21 cellular contexts compared by ENCODE assay signal in genomic region chr18:6221602-6222014, GRCh38.
DNase-seq lines count a peak whose midpoint lies in the region; ATAC-seq lines count a peak whose summit lies in the region.
"Had no signal": no experiment of that assay in that cellular context is flagged by ENCODE, and none has a peak within 500 bp of the region (broad histone marks: within the 10 kb centered on the region; RNA-seq: fewer than 3 reads in every experiment).

No MANE protein-coding gene starts in this region.

- peak; percentile 7 for DNase-seq in Daoy (ENCODE audit: low read depth)
- DNase-seq in astrocyte of the hippocampus (ENCODE audit: low read depth, low spot score) = peak; percentile 24
- DNase-seq in effector CD4-positive, alpha-beta T cell = no peak
- DNase-seq in stimulated activated CD4-positive, alpha-beta T cell treated with anti-CD3 and anti-CD28 coated beads, Interleukin-12 subunit alpha, Interleukin-12 subunit beta, amount 100 ng/mL, for 4 hours = no peak
- no peak for DNase-seq in T-cell
- DNase-seq in NK-92 (lab: John Stamatoyannopoulos, UW; ENCODE audit: unreplicated experiment) = no peak
- DNase-seq: activated CD4-positive, alpha-beta T cell treated with anti-CD3 and anti-CD28 coated beads for 4 hours; activated naive CD8-positive, alpha-beta T cell treated with anti-CD3 and anti-CD28 coated beads for 36 hours; Calu3; endodermal cell; NCI-H1417 treated with DMSO at 0.1 percent for 48 hours; NCI-H524 treated with DMSO at 0.1 percent for 48 hours; right lobe of liver; SW 1271 had no signal

- peaks cover 0 to 3% of the 10 kb centered on the region in 2 donors for H3K27me3 Mint-ChIP-seq in T-cell
- H3K27me3 Mint-ChIP-seq: natural killer cell treated with Interleukin-12 subunit alpha and Interleukin-12 subunit beta and Interleukin-15 and Interleukin-18, amount 100 ng/mL, for 72 hours; stimulated activated memory B cell treated with anti-CD40 and anti-IgM and Interleukin-4, amounts not matched to agents 10 μg/mL and 1 μg/mL and 100 μg/mL, for 72 hours had no signal

- no peaks in the 10 kb centered on the region for H3K4me1 Mint-ChIP-seq in T-cell
- H3K4me1 Mint-ChIP-seq: activated naive CD8-positive, alpha-beta T cell treated with anti-CD3 and anti-CD28 coated beads for 36 hours; endodermal cell; stimulated activated memory B cell treated with anti-CD40 and anti-IgM and Interleukin-4, amounts not matched to agents 10 μg/mL and 1 μg/mL and 100 μg/mL, for 72 hours had no signal

- CTCF ChIA-PET in T-cell (lab: Charles Lee) = no interaction called here

- H3K36me3 Mint-ChIP-seq in T-cell = no peaks in the 10 kb centered on the region
- H3K36me3 Mint-ChIP-seq: activated naive CD8-positive, alpha-beta T cell treated with anti-CD3 and anti-CD28 coated beads for 36 hours; brain had no signal

- ATAC-seq in GM21447 (IDR thresholded peaks at IDR 0.05; ENCODE audit: unreplicated experiment) (peak; percentile 69), HG03354 (IDR thresholded peaks at IDR 0.05; ENCODE audit: poor library complexity, severe bottlenecking, unreplicated experiment) (peak; percentile 54), T-cell (replicated peaks in 1 of 4) (no peak)
- ATAC-seq: HepG2; right lobe of liver; stimulated activated memory B cell treated with anti-CD40 and anti-IgM and Interleukin-4, amounts not matched to agents 10 μg/mL and 1 μg/mL and 100 μg/mL, for 72 hours had no signal

- POLR2A ChIA-PET in T-cell (lab: Charles Lee) = no interaction called here

- no peak overlapping the region for H3K4me3 Mint-ChIP-seq in T-cell
- H3K4me3 Mint-ChIP-seq: activated naive CD8-positive, alpha-beta T cell treated with anti-CD3 and anti-CD28 coated beads for 36 hours; brain; endodermal cell; mesothelial cell of epicardium; natural killer cell treated with Interleukin-12 subunit alpha and Interleukin-12 subunit beta and Interleukin-15 and Interleukin-18, amount 100 ng/mL, for 72 hours; stimulated activated memory B cell treated with anti-CD40 and anti-IgM and Interleukin-4, amounts not matched to agents 10 μg/mL and 1 μg/mL and 100 μg/mL, for 72 hours had no signal

- H3K9me3 Mint-ChIP-seq in T-cell = peaks cover 5 to 17% (median 7%) of the 10 kb centered on the region in 3 donors
- H3K9me3 Mint-ChIP-seq: endodermal cell had no signal

- H3K27ac Mint-ChIP-seq in T-cell = no peak overlapping the region
- H3K27ac Mint-ChIP-seq: activated naive CD8-positive, alpha-beta T cell treated with anti-CD3 and anti-CD28 coated beads for 36 hours; endodermal cell; mesothelial cell of epicardium; natural killer cell treated with Interleukin-12 subunit alpha and Interleukin-12 subunit beta and Interleukin-15 and Interleukin-18, amount 100 ng/mL, for 72 hours; stimulated activated memory B cell treated with anti-CD40 and anti-IgM and Interleukin-4, amounts not matched to agents 10 μg/mL and 1 μg/mL and 100 μg/mL, for 72 hours had no signal

Comparison
In these comparisons a context has a peak if more than half of its experiments do, and no peak if none do; other contexts are left out.
1. DNase-seq: peak in Daoy (single experiment) and astrocyte of the hippocampus (single experiment); none in effector CD4-positive, alpha-beta T cell (single experiment), stimulated activated CD4-positive, alpha-beta T cell treated with anti-CD3 and anti-CD28 coated beads, Interleukin-12 subunit alpha, Interleukin-12 subunit beta, amount 100 ng/mL, for 4 hours (single experiment), T-cell (0 of 34) and NK-92 (single experiment).
2. ATAC-seq: peak in GM21447 (single experiment) and HG03354 (single experiment); none in T-cell (0 of 4).